Comparison of ENCODE assay signal across 21 cellular contexts in genomic region chr1:204902674-204903073, GRCh38. TPM values are rescaled to one million over a fixed set of nuclear protein-coding genes. Genes with fewer than 3 reads are reported as not detected.
A peak's percentile ranks its signal among the peaks of the same experiment; 100 is the strongest.
DNase-seq lines count a peak whose midpoint lies in the region; ATAC-seq and TF ChIP-seq lines count a peak whose summit lies in the region.
"Had no signal": no experiment of that assay in that cellular context is flagged by ENCODE, and none has a peak within 500 bp of the region (broad histone marks: within the 10 kb centered on the region; RNA-seq: fewer than 3 reads in every experiment).

No MANE protein-coding gene starts in this region.

- WGBS in GM23248 (ENCODE audit: low coverage in 1 of 2, low lambda C conversion rate in 2 of 2, missing lambda C conversion rate in 2 of 2), 2 experiments: 65 to 66% methylated on average over 6 of the region's 6 CpGs

- no peaks in the 10 kb centered on the region for H3K4me1 ChIP-seq in upper lobe of right lung
- no peaks in the 10 kb centered on the region for H3K4me1 ChIP-seq in GM23248 (ENCODE audit: insufficient read depth)

- peaks cover 98% of the 10 kb centered on the region for H3K79me2 ChIP-seq in GM23248 (ENCODE audit: insufficient read depth)

- no peaks in the 10 kb centered on the region for H3K9me3 ChIP-seq in upper lobe of right lung
- H3K9me3 ChIP-seq in GM23248 (ENCODE audit: low read depth): no peaks in the 10 kb centered on the region
- H3K9me3 ChIP-seq: BLaER1 treated with 17β-estradiol and CSF1 and Interleukin-3, amounts not matched to agents 10 nM and 100 nM; MG63; SK-N-SH had no signal

- in situ Hi-C loops in GM23248 (cut with MboI): no loop called here

- no peak overlapping the region for H3K9ac ChIP-seq in GM23248
- H3K9ac ChIP-seq: BLaER1 treated with 17β-estradiol and CSF1 and Interleukin-3, amounts not matched to agents 10 nM and 100 nM; SK-N-SH had no signal

- intact Hi-C loops in upper lobe of right lung (cut with DNase I): no loop called here

- no peaks in the 10 kb centered on the region for H3K36me3 ChIP-seq in upper lobe of right lung
- no peaks in the 10 kb centered on the region for H3K36me3 ChIP-seq in GM23248 (ENCODE audit: low read depth)
- H3K36me3 ChIP-seq: BLaER1 treated with 17β-estradiol and CSF1 and Interleukin-3, amounts not matched to agents 10 nM and 100 nM; MG63 had no signal

- peak; percentile 67 for DNase-seq in NCI-H2171 treated with DMSO at 0.1 percent for 48 hours (lab: John Stamatoyannopoulos, UW)
- DNase-seq in NCI-H2171 (lab: John Stamatoyannopoulos, UW): no peak
- DNase-seq in NCI-H128 (lab: John Stamatoyannopoulos, UW; ENCODE audit: unreplicated experiment): peak; percentile 49
- peak; percentile 78 for DNase-seq in NCI-H510A (lab: John Stamatoyannopoulos, UW)
- DNase-seq in upper lobe of right lung: no peak
- DNase-seq in GM23248: no peak
- DNase-seq: Calu3; CD8-positive, alpha-beta T cell; GF-D8; Kasumi-1; MG63; NCI-H1048; NCI-H1930; NCI-H446; NCI-H774; SHP77; SK-N-SH had no signal

- no peak overlapping the region for H3K4me3 ChIP-seq in upper lobe of right lung
- no peak overlapping the region for H3K4me3 ChIP-seq in GM23248
- H3K4me3 ChIP-seq: BLaER1 treated with 17β-estradiol and CSF1 and Interleukin-3, amounts not matched to agents 10 nM and 100 nM; GM23338; MG63 had no signal

- ATAC-seq in upper lobe of right lung (peak; percentile 32), HG03159 (IDR thresholded peaks at IDR 0.05; ENCODE audit: unreplicated experiment) (no peak)
- ATAC-seq: CD8-positive, alpha-beta T cell; GM23338 had no signal

- H2AFZ ChIP-seq in GM23248: no peak overlapping the region
- H2AFZ ChIP-seq: GM23338 had no signal

- no peak overlapping the region for H3K27ac ChIP-seq in upper lobe of right lung
- H3K27ac ChIP-seq in GM23248: no peak overlapping the region
- H3K27ac ChIP-seq: BLaER1 treated with 17β-estradiol and CSF1 and Interleukin-3, amounts not matched to agents 10 nM and 100 nM had no signal

- no peaks in the 10 kb centered on the region for H3K27me3 ChIP-seq in upper lobe of right lung
- no peaks in the 10 kb centered on the region for H3K27me3 ChIP-seq in GM23248 (replicated peaks; ENCODE audit: insufficient read depth)
- H3K27me3 ChIP-seq: BLaER1 treated with 17β-estradiol and CSF1 and Interleukin-3, amounts not matched to agents 10 nM and 100 nM; MG63 had no signal

- no peaks in the 10 kb centered on the region for H3F3A ChIP-seq in GM23248 (ENCODE audit: insufficient read depth)

- H3K4me2 ChIP-seq in GM23248 (ENCODE audit: unreplicated experiment): no peak overlapping the region
- H3K4me2 ChIP-seq: BLaER1 treated with 17β-estradiol and CSF1 and Interleukin-3, amounts not matched to agents 10 nM and 100 nM; GM23338; SK-N-SH had no signal

- H4K20me1 ChIP-seq in GM23248 (ENCODE audit: insufficient read depth): peaks cover 4% of the 10 kb centered on the region; the same call in 1 of the 2 replicates
- H4K20me1 ChIP-seq: BLaER1 treated with 17β-estradiol and CSF1 and Interleukin-3, amounts not matched to agents 10 nM and 100 nM had no signal

- no peaks in the 10 kb centered on the region for H3K9me2 ChIP-seq in GM23248 (ENCODE audit: insufficient read depth)
- H3K9me2 ChIP-seq: SK-N-SH had no signal

- TF ChIP-seq CTCF in upper lobe of right lung (IDR thresholded peaks at IDR 0.05): no peak

RNA-seq across cellular contexts. Expression of gene NFASC, which starts 32.0 kb away (rescaled TPM):
- total RNA-seq in upper lobe of right lung: 24.1 TPM
- 54.7 and 55.4 TPM in 2 replicates for total RNA-seq in GM23248 (2014; rRNA removed; shearing (Covaris generic))
- 44.5 and 46.3 TPM in 2 replicates for polyA plus RNA-seq in GM23248 (2016; fragmentation: Nextera tagmentation; extraction: Ambion mirVana)
- total RNA-seq: Calu3; CD8-positive, alpha-beta T cell; OCI-LY7 had no signal

Comparison
In these comparisons a context has a peak if more than half of its experiments do, and no peak if none do; other contexts are left out.
1. DNase-seq: peak in NCI-H2171 treated with DMSO at 0.1 percent for 48 hours (single experiment), NCI-H128 (single experiment) and NCI-H510A (single experiment); none in NCI-H2171 (single experiment), upper lobe of right lung (single experiment) and GM23248 (single experiment).